1 cellular context compared by ENCODE assay signal in genomic region chr14:26860111-26860510, GRCh38.
A peak's percentile ranks its signal among the peaks of the same experiment; 100 is the strongest.
TF ChIP-seq lines count a peak whose summit lies in the region.

No MANE protein-coding gene starts in this region.

TF ChIP-seq in HepG2, 621 proteins besides CTCF, POLR2A, EP300 and RAD21 (continued from another document):
- TF ChIP-seq TIGD3 (CRISPR knock-in tag; IDR thresholded peaks at IDR 0.05; ENCODE audit: borderline replicate concordance) (no peak), PATZ1 (CRISPR knock-in tag; IDR thresholded peaks at IDR 0.05) (no peak), ZNF891 (CRISPR knock-in tag; IDR thresholded peaks at IDR 0.05) (no peak), SETDB1 (CRISPR knock-in tag; IDR thresholded peaks at IDR 0.05; ENCODE audit: borderline replicate concordance) (no peak), ZNF460 (CRISPR knock-in tag; IDR thresholded peaks at IDR 0.05; ENCODE audit: borderline replicate concordance) (no peak), ZNF609 (CRISPR knock-in tag; IDR thresholded peaks at IDR 0.05; ENCODE audit: borderline replicate concordance) (no peak), ZNF414 (CRISPR knock-in tag; IDR thresholded peaks at IDR 0.05) (no peak), PLSCR1 (CRISPR knock-in tag; IDR thresholded peaks at IDR 0.05; ENCODE audit: borderline replicate concordance) (no peak), MAFK (conservative IDR thresholded peaks at IDR 0.05 in 1 of 2, IDR thresholded peaks at IDR 0.05 in 1 of 2; ENCODE audit: low read length in 2 of 2) (peak; percentile 69 to 71), STAT5B (CRISPR knock-in tag; IDR thresholded peaks at IDR 0.05) (no peak)
